Comparison of ENCODE assay signal across 1 cellular context in genomic region chr16:66953462-66954096, GRCh38.
TF ChIP-seq lines count a peak whose summit lies in the region.

No MANE protein-coding gene starts in this region.

TF ChIP-seq in SK-N-SH treated with all-trans-retinoic acid at 6 μM for 48 hours, 23 proteins besides CTCF, POLR2A, EP300 and RAD21 (continued from another document):
- TF ChIP-seq TSHZ2 (CRISPR knock-in tag; IDR thresholded peaks at IDR 0.05) (no peak), ZFP30 (CRISPR knock-in tag; IDR thresholded peaks at IDR 0.05) (no peak), CREB5 (CRISPR knock-in tag; IDR thresholded peaks at IDR 0.05; ENCODE audit: low read depth) (no peak), ZNF565 (CRISPR knock-in tag; conservative IDR thresholded peaks at IDR 0.05; ENCODE audit: low read depth) (no peak), ISL1 (CRISPR knock-in tag; IDR thresholded peaks at IDR 0.05) (no peak), TCF4 (CRISPR knock-in tag; IDR thresholded peaks at IDR 0.05; ENCODE audit: borderline replicate concordance) (no peak), ZFP3 (CRISPR knock-in tag; IDR thresholded peaks at IDR 0.05) (no peak), ZNF8 (CRISPR knock-in tag; IDR thresholded peaks at IDR 0.05) (no peak), ZC3H10 (CRISPR knock-in tag; IDR thresholded peaks at IDR 0.05) (no peak), PPARA (CRISPR knock-in tag; IDR thresholded peaks at IDR 0.05; ENCODE audit: borderline replicate concordance) (no peak), ESRRG (CRISPR knock-in tag; IDR thresholded peaks at IDR 0.05) (no peak), RARB (CRISPR knock-in tag; IDR thresholded peaks at IDR 0.05) (no peak), CSRNP3 (CRISPR knock-in tag; IDR thresholded peaks at IDR 0.05) (no peak), POU6F1 (CRISPR knock-in tag; IDR thresholded peaks at IDR 0.05; ENCODE audit: borderline replicate concordance, low read depth) (no peak), SNAI2 (CRISPR knock-in tag; IDR thresholded peaks at IDR 0.05) (no peak)
